19 cellular contexts compared by ENCODE assay signal in the genomic region with DNA sequence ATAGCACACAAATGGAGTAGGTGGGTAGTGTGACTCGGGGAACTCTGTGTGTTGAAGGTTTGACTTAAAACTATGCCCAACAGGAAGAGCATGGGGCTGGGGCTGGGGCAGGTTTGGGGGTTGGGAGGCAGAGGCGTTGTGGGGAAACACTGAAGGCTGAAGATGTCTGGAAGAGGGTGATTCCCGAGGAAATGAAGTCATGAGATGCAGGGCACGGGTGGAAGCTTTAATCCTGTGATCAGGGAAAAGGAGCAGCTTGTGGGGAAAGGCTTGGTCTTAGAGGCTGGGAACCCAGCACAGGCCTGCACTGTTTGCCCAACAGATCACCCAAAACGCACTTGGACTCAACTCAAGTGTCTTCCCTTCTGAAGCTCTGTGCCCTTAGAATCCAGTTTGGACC.
"Had no signal": no experiment of that assay in that cellular context is flagged by ENCODE, and none has a peak within 500 bp of the region (broad histone marks: within the 10 kb centered on the region; RNA-seq: fewer than 3 reads in every experiment).

No MANE protein-coding gene starts in this region.

- DNase-seq: activated CD4-positive, alpha-beta T cell treated with anti-CD3 and anti-CD28 coated beads for 48 hours; activated CD8-positive, alpha-beta memory T cell treated with anti-CD3 and anti-CD28 coated beads, Interleukin-2, amount 50 U/mL, for 48 hours; activated CD8-positive, alpha-beta T cell treated with anti-CD3 and anti-CD28 coated beads, Interleukin-2, amount 10 ng/mL, durations not matched to agents 7 days and 5 days; activated gamma-delta T cell treated with Interleukin-2 at 50 U/mL for 16 hours; activated naive CD8-positive, alpha-beta T cell treated with anti-CD3 and anti-CD28 coated beads, Interleukin-2, amount 10 ng/mL, durations not matched to agents 7 days and 5 days; activated T-cell treated with anti-CD3 and anti-CD28 coated beads, Interleukin-2, amount 50 U/mL, for 72 hours; aorta; left colon; naive thymus-derived CD4-positive, alpha-beta T cell; stimulated activated CD4-positive, alpha-beta T cell treated with anti-CD3 and anti-CD28 coated beads, Interleukin-12 subunit alpha, Interleukin-12 subunit beta, amount 100 ng/mL, for 4 hours; stimulated activated CD4-positive, alpha-beta T cell treated with anti-CD3 and anti-CD28 coated beads, Interleukin-2, amount 100 ng/mL, for 24 hours; stimulated activated naive CD4-positive, alpha-beta T cell had no signal

- H3K4me3 Mint-ChIP-seq: activated CD8-positive, alpha-beta T cell treated with anti-CD3 and anti-CD28 coated beads, Interleukin-2, amount 10 ng/mL, durations not matched to agents 7 days and 5 days; activated naive CD8-positive, alpha-beta T cell treated with anti-CD3 and anti-CD28 coated beads, Interleukin-2, amount 10 ng/mL, durations not matched to agents 7 days and 5 days; activated T-cell treated with anti-CD3 and anti-CD28 coated beads, Interleukin-2, amount 50 U/mL, for 72 hours; naive thymus-derived CD4-positive, alpha-beta T cell; type B pancreatic cell; WTC11 had no signal

- H3K79me2 ChIP-seq: parathyroid adenoma had no signal

- H3K27ac ChIP-seq: parathyroid adenoma had no signal

- H3K4me3 ChIP-seq: lung had no signal

- H3K4me1 ChIP-seq: parathyroid adenoma had no signal

- H2AFZ ChIP-seq: parathyroid adenoma had no signal

- H3K4me1 Mint-ChIP-seq: activated naive CD8-positive, alpha-beta T cell treated with anti-CD3 and anti-CD28 coated beads, Interleukin-2, amount 10 ng/mL, durations not matched to agents 7 days and 5 days had no signal

- ATAC-seq: activated CD8-positive, alpha-beta T cell treated with anti-CD3 and anti-CD28 coated beads, Interleukin-2, amount 10 ng/mL, durations not matched to agents 7 days and 5 days; activated T-cell treated with anti-CD3 and anti-CD28 coated beads, Interleukin-2, amount 50 U/mL, for 72 hours; left colon; naive thymus-derived CD4-positive, alpha-beta T cell; WTC11 had no signal

- H3K27me3 Mint-ChIP-seq: activated naive CD8-positive, alpha-beta T cell treated with anti-CD3 and anti-CD28 coated beads, Interleukin-2, amount 10 ng/mL, durations not matched to agents 7 days and 5 days; naive thymus-derived CD4-positive, alpha-beta T cell; type B pancreatic cell had no signal

- H3K9ac ChIP-seq: parathyroid adenoma had no signal

- H3K27ac Mint-ChIP-seq: activated CD8-positive, alpha-beta T cell treated with anti-CD3 and anti-CD28 coated beads, Interleukin-2, amount 10 ng/mL, durations not matched to agents 7 days and 5 days; activated naive CD8-positive, alpha-beta T cell treated with anti-CD3 and anti-CD28 coated beads, Interleukin-2, amount 10 ng/mL, durations not matched to agents 7 days and 5 days; activated T-cell treated with anti-CD3 and anti-CD28 coated beads, Interleukin-2, amount 50 U/mL, for 72 hours; type B pancreatic cell; WTC11 had no signal

- FAIRE-seq: bronchial epithelial cell, islet of Langerhans, TTC549 had no signal
